ENCODE assay signal across 8 cellular contexts in the genomic region with DNA sequence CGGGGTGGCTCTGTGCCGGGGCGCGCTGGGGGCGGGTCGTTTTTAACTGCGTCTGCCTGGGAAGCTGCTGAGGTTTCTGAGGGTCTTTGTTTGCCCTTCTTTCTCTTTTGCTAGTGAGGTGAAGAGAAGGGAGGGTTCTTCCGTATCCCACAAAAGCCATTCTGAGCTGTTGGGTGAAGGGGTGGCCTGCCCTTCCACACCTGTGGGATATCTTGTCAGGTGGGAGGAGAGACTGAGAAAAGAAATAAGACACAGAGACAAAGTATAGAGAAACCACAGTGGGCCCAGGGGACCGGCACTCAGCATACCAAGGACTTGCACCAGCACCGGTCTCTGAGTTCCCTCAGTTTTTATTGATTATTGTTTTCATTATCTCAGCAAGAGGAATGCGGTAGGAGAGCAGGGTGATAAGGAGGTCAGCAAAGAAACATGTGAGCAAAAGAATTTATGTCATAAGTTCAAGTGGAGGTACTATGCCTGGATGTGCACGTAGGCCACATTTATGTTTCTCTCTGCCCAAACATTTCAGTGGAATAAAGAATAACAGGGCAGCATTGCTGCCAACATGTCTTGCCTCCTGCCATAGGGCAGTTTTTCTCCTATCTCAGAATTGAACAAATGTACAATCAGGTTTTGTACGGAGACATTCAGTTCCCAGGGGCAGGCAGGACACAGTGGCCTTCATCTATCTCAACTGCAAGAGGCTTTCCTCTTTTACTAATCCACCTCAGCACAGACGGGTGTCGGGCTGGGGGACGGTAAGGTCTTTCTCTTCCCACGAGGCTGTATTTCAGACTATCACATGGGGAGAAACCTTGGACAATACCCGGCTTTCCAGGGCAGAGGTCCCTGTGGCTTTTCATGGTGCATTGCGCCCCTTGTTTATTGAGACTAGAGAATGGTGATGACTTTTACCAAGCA. TPM values are rescaled to one million over a fixed set of nuclear protein-coding genes. Genes with fewer than 3 reads are reported as not detected.
DNase-seq lines count a peak whose midpoint lies in the region; ATAC-seq, FAIRE-seq and TF ChIP-seq lines count a peak whose summit lies in the region.

No MANE protein-coding gene starts in this region.

- FAIRE-seq in RCC 7860 (lab: Jason Lieb, UNC) = no peak

- TF ChIP-seq POLR2A in uterus (IDR thresholded peaks at IDR 0.05) = no peak

- H3K36me3 ChIP-seq in CD4-positive, CD25-positive, alpha-beta regulatory T cell (ENCODE audit: control insufficient read depth, insufficient read depth, low read length) = no peaks in the 10 kb centered on the region
- H3K36me3 ChIP-seq in HUES6 (ENCODE audit: control insufficient read depth, insufficient read depth, low read length) (no peaks in the 10 kb centered on the region), uterus (no peaks in the 10 kb centered on the region)

- H3K9me3 Mint-ChIP-seq in CD4-positive, CD25-positive, alpha-beta regulatory T cell = no peaks in the 10 kb centered on the region
- H3K9me3 Mint-ChIP-seq in central memory CD8-positive, alpha-beta T cell = no peaks in the 10 kb centered on the region
- no peaks in the 10 kb centered on the region for H3K9me3 Mint-ChIP-seq in memory B cell

- peak overlapping the region; percentile 92 to 98 (median 98) for H3K27ac Mint-ChIP-seq in CD4-positive, CD25-positive, alpha-beta regulatory T cell
- H3K27ac Mint-ChIP-seq in central memory CD8-positive, alpha-beta T cell (ENCODE audit: low read depth) = peak overlapping the region; percentile 90
- H3K27ac Mint-ChIP-seq in memory B cell = peak overlapping the region; percentile 90

- no peaks in the 10 kb centered on the region for H3K9me3 ChIP-seq in CD4-positive, CD25-positive, alpha-beta regulatory T cell (ENCODE audit: control insufficient read depth in 2 of 2, low read length in 2 of 2)
- H3K9me3 ChIP-seq in HUES6 (ENCODE audit: control insufficient read depth, insufficient read depth, low read depth, low read length) (no peaks in the 10 kb centered on the region), uterus (no peaks in the 10 kb centered on the region)

- no peak for DNase-seq in CD4-positive, CD25-positive, alpha-beta regulatory T cell
- no peak for DNase-seq in central memory CD8-positive, alpha-beta T cell (ENCODE audit: low spot score in 2 of 2)
- DNase-seq in memory B cell (ENCODE audit: low spot score in 2 of 2) = no peak
- DNase-seq in uterus = peak in 1 of 2 donors; percentile 26
- no peak for DNase-seq in RCC 7860 (ENCODE audit: low spot score)
- no peak for DNase-seq in NCI-H2081 (lab: John Stamatoyannopoulos, UW)

- peak overlapping the region; percentile 83 to 99 (median 98) for H3K4me3 Mint-ChIP-seq in CD4-positive, CD25-positive, alpha-beta regulatory T cell
- peak overlapping the region; percentile 82 for H3K4me3 Mint-ChIP-seq in central memory CD8-positive, alpha-beta T cell
- peak overlapping the region; percentile 98 for H3K4me3 Mint-ChIP-seq in memory B cell

- TF ChIP-seq CTCF in uterus (IDR thresholded peaks at IDR 0.05) = no peak

- peaks cover 14% of the 10 kb centered on the region for H3K4me1 ChIP-seq in CD4-positive, CD25-positive, alpha-beta regulatory T cell (ENCODE audit: control insufficient read depth, insufficient read depth, low read length, poor library complexity, severe bottlenecking)
- H3K4me1 ChIP-seq in HUES6 (ENCODE audit: control insufficient read depth, insufficient read depth, low read length) (peaks cover 15% of the 10 kb centered on the region), uterus (no peaks in the 10 kb centered on the region)

- peak overlapping the region; percentile 86 for H3K9ac ChIP-seq in HUES6 (ENCODE audit: low read length)

- intact Hi-C loops in uterus (cut with DNase I; ENCODE audit: low total_unique reads) = no loop called here

- no peak for ATAC-seq in CD4-positive, CD25-positive, alpha-beta regulatory T cell (ENCODE audit: low read depth in 2 of 2)
- ATAC-seq in GM21390 (IDR thresholded peaks at IDR 0.05; ENCODE audit: unreplicated experiment) (peak; percentile 24), memory B cell (ENCODE audit: low read depth) (peak; percentile 23)
- ATAC-seq in central memory CD8-positive, alpha-beta T cell (replicated peaks; ENCODE audit: extremely low read depth, poor library complexity, severe bottlenecking) = peak; percentile 11

- peaks cover 4% of the 10 kb centered on the region for H3K27me3 ChIP-seq in CD4-positive, CD25-positive, alpha-beta regulatory T cell (ENCODE audit: control insufficient read depth, insufficient read depth, low read length)
- H3K27me3 ChIP-seq in HUES6 (ENCODE audit: control insufficient read depth, insufficient read depth, low read length) (no peaks in the 10 kb centered on the region), uterus (no peaks in the 10 kb centered on the region)

- no peaks in the 10 kb centered on the region for H3K27me3 Mint-ChIP-seq in CD4-positive, CD25-positive, alpha-beta regulatory T cell
- no peaks in the 10 kb centered on the region for H3K27me3 Mint-ChIP-seq in central memory CD8-positive, alpha-beta T cell
- H3K27me3 Mint-ChIP-seq in memory B cell = no peaks in the 10 kb centered on the region

- peak overlapping the region; percentile 79 for H3K4me3 ChIP-seq in CD4-positive, CD25-positive, alpha-beta regulatory T cell (ENCODE audit: low read depth, low read length)
- H3K4me3 ChIP-seq in HUES6 (ENCODE audit: low read depth, low read length) = peak overlapping the region; percentile 69
- H3K4me3 ChIP-seq in uterus = peak overlapping the region; percentile 64 to 66

- peak overlapping the region; percentile 86 for H3K27ac ChIP-seq in CD4-positive, CD25-positive, alpha-beta regulatory T cell (ENCODE audit: insufficient read depth, low read length, poor library complexity, severe bottlenecking)
- H3K27ac ChIP-seq in HUES6 (ENCODE audit: low read depth, low read length) (peak overlapping the region; percentile 70; the same call in 1 of the 2 replicates), uterus (peak overlapping the region; percentile 84 to 95)

- peaks cover 13 to 42% (median 27%) of the 10 kb centered on the region in 4 donors for H3K4me1 Mint-ChIP-seq in CD4-positive, CD25-positive, alpha-beta regulatory T cell
- H3K4me1 Mint-ChIP-seq in central memory CD8-positive, alpha-beta T cell = peaks cover 33% of the 10 kb centered on the region
- peaks cover 31% of the 10 kb centered on the region for H3K4me1 Mint-ChIP-seq in memory B cell

- peaks cover 14% of the 10 kb centered on the region for H3K36me3 Mint-ChIP-seq in CD4-positive, CD25-positive, alpha-beta regulatory T cell
- H3K36me3 Mint-ChIP-seq in central memory CD8-positive, alpha-beta T cell (ENCODE audit: insufficient read depth) = peaks cover 4% of the 10 kb centered on the region
- H3K36me3 Mint-ChIP-seq in memory B cell = peaks cover 10% of the 10 kb centered on the region

RNA-seq across cellular contexts. Expression of gene PGBD2, which starts 1.0 kb away (rescaled TPM):
- total RNA-seq in CD4-positive, CD25-positive, alpha-beta regulatory T cell = 3.2 TPM
- 10 to 100 TPM in 1 of 4 donors, 1 to 10 TPM in 3; 7.2 to 10.8 (median 8.3) TPM for polyA plus RNA-seq in CD4-positive, CD25-positive, alpha-beta regulatory T cell
- total RNA-seq in uterus = 10 to 100 TPM in 3 of 4 donors, 1 to 10 TPM in 1; 7.9 to 16.5 (median 13.0) TPM

RNA-seq across cellular contexts. Expression of gene ZNF692, which starts 48.1 kb away (rescaled TPM):
- total RNA-seq in CD4-positive, CD25-positive, alpha-beta regulatory T cell = 50.6 TPM
- 1 to 10 TPM; 6.0 to 9.8 (median 7.2) TPM for polyA plus RNA-seq in CD4-positive, CD25-positive, alpha-beta regulatory T cell
- total RNA-seq in uterus = 10 to 100 TPM; 21.2 to 43.5 (median 29.2) TPM

Comparison
In these comparisons a context has a peak if more than half of its experiments do, and no peak if none do; other contexts are left out.
1. ATAC-seq: peak in GM21390 (single experiment), central memory CD8-positive, alpha-beta T cell (single experiment) and memory B cell (single experiment); none in CD4-positive, CD25-positive, alpha-beta regulatory T cell (0 of 2).
2. Peak in every context shown above with its lines, with median percentiles within 50 percentile points of each other: H3K27ac ChIP-seq, H3K4me3 ChIP-seq, H3K27ac Mint-ChIP-seq and H3K4me3 Mint-ChIP-seq.